ENCODE assay signal across 31 cellular contexts in genomic region chr12:122519418-122519817, GRCh38. TPM values are rescaled to one million over a fixed set of nuclear protein-coding genes. Genes with fewer than 3 reads are reported as not detected.
DNase-seq lines count a peak whose midpoint lies in the region; ATAC-seq, FAIRE-seq and TF ChIP-seq lines count a peak whose summit lies in the region.
"Had no signal": no experiment of that assay in that cellular context is flagged by ENCODE, and none has a peak within 500 bp of the region (broad histone marks: within the 10 kb centered on the region; RNA-seq: fewer than 3 reads in every experiment).

No MANE protein-coding gene starts in this region.

- no peak overlapping the region for H3K4me3 Mint-ChIP-seq in activated T-cell treated with anti-CD3 and anti-CD28 coated beads, Interleukin-2, amount 50 U/mL, for 24 hours
- H3K4me3 Mint-ChIP-seq in activated T-cell treated with anti-CD3 and anti-CD28 coated beads, Interleukin-2, amount 50 U/mL, for 4 hours, result no peak overlapping the region
- no peak overlapping the region for H3K4me3 Mint-ChIP-seq in CD4-positive, alpha-beta T cell
- H3K4me3 Mint-ChIP-seq in T-helper 17 cell, result no peak overlapping the region
- peak overlapping the region in 2 of 10 donors; percentile 3 to 31 for H3K4me3 Mint-ChIP-seq in naive thymus-derived CD4-positive, alpha-beta T cell
- H3K4me3 Mint-ChIP-seq: mesothelial cell of epicardium, naive B cell had no signal

- no peaks in the 10 kb centered on the region for H3K27me3 ChIP-seq in CD4-positive, alpha-beta T cell (ENCODE audit: control insufficient read depth, insufficient read depth, low read length)
- no peaks in the 10 kb centered on the region for H3K27me3 ChIP-seq in naive thymus-derived CD4-positive, alpha-beta T cell (ENCODE audit: control insufficient read depth in 2 of 2, insufficient read depth in 2 of 2, low read length in 2 of 2)
- H3K27me3 ChIP-seq in dorsolateral prefrontal cortex, result no peaks in the 10 kb centered on the region
- H3K27me3 ChIP-seq: colonic mucosa had no signal

- intact Hi-C loops in CD4-positive, alpha-beta T cell (cut with DNase I, micrococcal nuclease), result no loop called here
- intact Hi-C loops in naive thymus-derived CD4-positive, alpha-beta T cell (cut with micrococcal nuclease), result no loop called here
- intact Hi-C loops in dorsolateral prefrontal cortex (cut with DNase I), result no loop called here

- no peaks in the 10 kb centered on the region for H3K27me3 Mint-ChIP-seq in activated T-cell treated with anti-CD3 and anti-CD28 coated beads, Interleukin-2, amount 50 U/mL, for 24 hours
- H3K27me3 Mint-ChIP-seq in activated T-cell treated with anti-CD3 and anti-CD28 coated beads, Interleukin-2, amount 50 U/mL, for 4 hours (ENCODE audit: low read depth), result no peaks in the 10 kb centered on the region
- H3K27me3 Mint-ChIP-seq in CD4-positive, alpha-beta T cell, result no peaks in the 10 kb centered on the region
- no peaks in the 10 kb centered on the region for H3K27me3 Mint-ChIP-seq in T-helper 17 cell
- H3K27me3 Mint-ChIP-seq in naive thymus-derived CD4-positive, alpha-beta T cell, result no peaks in the 10 kb centered on the region
- H3K27me3 Mint-ChIP-seq: naive B cell had no signal

- peaks cover 72% of the 10 kb centered on the region for H3K4me1 Mint-ChIP-seq in activated T-cell treated with anti-CD3 and anti-CD28 coated beads, Interleukin-2, amount 50 U/mL, for 24 hours (ENCODE audit: low read depth)
- peaks cover 57% of the 10 kb centered on the region for H3K4me1 Mint-ChIP-seq in activated T-cell treated with anti-CD3 and anti-CD28 coated beads, Interleukin-2, amount 50 U/mL, for 4 hours (ENCODE audit: low read depth)
- peaks cover 54% of the 10 kb centered on the region for H3K4me1 Mint-ChIP-seq in CD4-positive, alpha-beta T cell (ENCODE audit: low read depth)
- H3K4me1 Mint-ChIP-seq in T-helper 17 cell, result peaks cover 41% of the 10 kb centered on the region
- H3K4me1 Mint-ChIP-seq in naive thymus-derived CD4-positive, alpha-beta T cell, result peaks cover 28 to 63% (median 58%) of the 10 kb centered on the region in 7 donors

- no peak for FAIRE-seq in HTR-8/SVneo (lab: Jason Lieb, UNC)
- FAIRE-seq: bronchial epithelial cell, keratinocyte had no signal

- ATAC-seq in activated T-cell treated with anti-CD3 and anti-CD28 coated beads, Interleukin-2, amount 50 U/mL, for 4 hours, result no peak
- no peak for ATAC-seq in CD4-positive, alpha-beta T cell (ENCODE audit: poor library complexity)
- ATAC-seq in T-helper 17 cell (no peak), GM21619 (IDR thresholded peaks at IDR 0.05; ENCODE audit: unreplicated experiment) (no peak)
- peak; percentile 25 for ATAC-seq in naive thymus-derived CD4-positive, alpha-beta T cell
- ATAC-seq: esophagus mucosa, PC-3 had no signal

- peak overlapping the region; percentile 82 for H3K27ac Mint-ChIP-seq in activated T-cell treated with anti-CD3 and anti-CD28 coated beads, Interleukin-2, amount 50 U/mL, for 24 hours
- H3K27ac Mint-ChIP-seq in CD4-positive, alpha-beta T cell, result peak overlapping the region; percentile 9
- H3K27ac Mint-ChIP-seq in T-helper 17 cell, result peak overlapping the region; percentile 87
- peak overlapping the region in 3 of 9 donors; percentile 9 to 50 (median 14) for H3K27ac Mint-ChIP-seq in naive thymus-derived CD4-positive, alpha-beta T cell
- H3K27ac Mint-ChIP-seq: mesothelial cell of epicardium had no signal

- no peaks in the 10 kb centered on the region for H3K9me3 Mint-ChIP-seq in activated T-cell treated with anti-CD3 and anti-CD28 coated beads, Interleukin-2, amount 50 U/mL, for 24 hours
- no peaks in the 10 kb centered on the region for H3K9me3 Mint-ChIP-seq in activated T-cell treated with anti-CD3 and anti-CD28 coated beads, Interleukin-2, amount 50 U/mL, for 4 hours
- H3K9me3 Mint-ChIP-seq in CD4-positive, alpha-beta T cell, result no peaks in the 10 kb centered on the region
- H3K9me3 Mint-ChIP-seq in naive thymus-derived CD4-positive, alpha-beta T cell, result no peaks in the 10 kb centered on the region
- H3K9me3 Mint-ChIP-seq: mesothelial cell of epicardium, naive B cell had no signal

- peaks cover 95% of the 10 kb centered on the region for H3K36me3 Mint-ChIP-seq in activated T-cell treated with anti-CD3 and anti-CD28 coated beads, Interleukin-2, amount 50 U/mL, for 24 hours (ENCODE audit: low read depth)
- H3K36me3 Mint-ChIP-seq in activated T-cell treated with anti-CD3 and anti-CD28 coated beads, Interleukin-2, amount 50 U/mL, for 4 hours (ENCODE audit: insufficient read depth), result peaks cover 71% of the 10 kb centered on the region
- H3K36me3 Mint-ChIP-seq in CD4-positive, alpha-beta T cell (ENCODE audit: low read depth), result peaks cover 95% of the 10 kb centered on the region
- peaks cover 16% of the 10 kb centered on the region for H3K36me3 Mint-ChIP-seq in T-helper 17 cell (ENCODE audit: low read depth)
- H3K36me3 Mint-ChIP-seq in naive thymus-derived CD4-positive, alpha-beta T cell, result peaks cover 13 to 58% (median 44%) of the 10 kb centered on the region in 5 donors

- H3K4me3 ChIP-seq in naive thymus-derived CD4-positive, alpha-beta T cell (ENCODE audit: low read length), result no peak overlapping the region
- no peak overlapping the region for H3K4me3 ChIP-seq in dorsolateral prefrontal cortex
- H3K4me3 ChIP-seq: colonic mucosa, skin epidermis had no signal

- CTCF ChIA-PET in CD4-positive, alpha-beta T cell (lab: Charles Lee), result interaction anchor here (0.6 kb wide), 1 partner anchor 22 kb away, joined by 3 read pairs; no protein-coding TSS in a partner anchor
- CTCF ChIA-PET in naive thymus-derived CD4-positive, alpha-beta T cell (lab: Charles Lee), result no interaction called here

- H3K27ac ChIP-seq in CD4-positive, alpha-beta T cell (ENCODE audit: low read depth, low read length), result no peak overlapping the region
- no peak overlapping the region for H3K27ac ChIP-seq in naive thymus-derived CD4-positive, alpha-beta T cell (ENCODE audit: low read depth, low read length)
- H3K27ac ChIP-seq in dorsolateral prefrontal cortex, result no peak overlapping the region
- H3K27ac ChIP-seq: colonic mucosa, HL-60, skin epidermis had no signal

- POLR2A ChIA-PET in CD4-positive, alpha-beta T cell (lab: Charles Lee), result interaction anchor here (2.6 kb wide), 1 partner anchor 19 kb away, joined by 23 read pairs; the partner anchor contains the start of gene ZCCHC8
- POLR2A ChIA-PET in naive thymus-derived CD4-positive, alpha-beta T cell (lab: Charles Lee), result interaction anchor here (0.6 to 2.4 kb wide), 3 partner anchors 12 to 71 kb away, joined by 3 to 12 read pairs (median 3); partner anchors contain the start of gene ZCCHC8

- DNase-seq in activated T-cell treated with anti-CD3 and anti-CD28 coated beads, Interleukin-2, amount 50 U/mL, for 24 hours, result no peak
- DNase-seq in activated T-cell treated with anti-CD3 and anti-CD28 coated beads, Interleukin-2, amount 50 U/mL, for 4 hours, result no peak
- no peak for DNase-seq in CD4-positive, alpha-beta T cell
- no peak for DNase-seq in T-helper 17 cell
- no peak for DNase-seq in naive thymus-derived CD4-positive, alpha-beta T cell
- no peak for DNase-seq in HTR-8/SVneo (ENCODE audit: insufficient read length, low spot score)
- DNase-seq in dorsolateral prefrontal cortex, result no peak
- DNase-seq: activated CD4-positive, alpha-beta T cell treated with anti-CD3 and anti-CD28 coated beads, Interleukin-2, amount 50 U/mL, for 48 hours; activated CD4-positive, CD25-positive, alpha-beta regulatory T cell; activated naive CD4-positive, alpha-beta T cell treated with Interleukin-2 at 50 U/mL for 16 hours; C1 segment of cervical spinal cord; colonic mucosa; effector memory CD4-positive, alpha-beta T cell; head of caudate nucleus; naive B cell; NCI-H1105; NCI-H187 treated with DMSO at 0.1 percent for 48 hours; NCI-H2171 treated with DMSO at 0.1 percent for 48 hours; NCI-H510A treated with DMSO at 0.1 percent for 48 hours; NK-92 treated with Interleukin-12 subunit alpha and Interleukin-12 subunit beta, amount 100 ng/mL, for 24 hours; occipital lobe; PC-3; Right ventricle myocardium superior; trophoblast cell had no signal

- no peak for TF ChIP-seq CTCF in CD4-positive, alpha-beta T cell (IDR thresholded peaks at IDR 0.05)
- no peak for TF ChIP-seq CTCF in dorsolateral prefrontal cortex (IDR thresholded peaks at IDR 0.05 in 54 of 56, conservative IDR thresholded peaks at IDR 0.05 in 2 of 56; ENCODE audit: low read depth in 1 of 56, partially characterized antibody in 56 of 56)

- H3K9me3 ChIP-seq in CD4-positive, alpha-beta T cell (ENCODE audit: control insufficient read depth, low read length), result no peaks in the 10 kb centered on the region
- no peaks in the 10 kb centered on the region for H3K9me3 ChIP-seq in T-helper 17 cell (ENCODE audit: control insufficient read depth, low read length, poor library complexity, severe bottlenecking)
- H3K9me3 ChIP-seq in naive thymus-derived CD4-positive, alpha-beta T cell (ENCODE audit: control insufficient read depth in 2 of 3, low read length in 3 of 3), result no peaks in the 10 kb centered on the region
- H3K9me3 ChIP-seq: colonic mucosa had no signal

- H3K36me3 ChIP-seq in naive thymus-derived CD4-positive, alpha-beta T cell (ENCODE audit: control insufficient read depth in 2 of 3, insufficient read depth in 3 of 3, low read length in 3 of 3), result peaks cover 41 to 76% (median 69%) of the 10 kb centered on the region in 3 experiments

- peaks cover 18 to 35% of the 10 kb centered on the region in 2 donors for H3K4me1 ChIP-seq in naive thymus-derived CD4-positive, alpha-beta T cell (ENCODE audit: control insufficient read depth in 2 of 2, insufficient read depth in 2 of 2, low read length in 2 of 2)

RNA-seq across cellular contexts. Expression of gene RSRC2, which starts 7.3 kb away (rescaled TPM):
- 10 to 100 TPM; 84.7 to 97.3 (median 90.7) TPM for total RNA-seq in activated T-cell treated with anti-CD3 and anti-CD28 coated beads, Interleukin-2, amount 50 U/mL, for 4 hours
- 100 to 1,000 TPM; 339 to 341 TPM for total RNA-seq in CD4-positive, alpha-beta T cell
- total RNA-seq in T-helper 17 cell (100 to 1,000 TPM; 292 to 297 TPM), dorsolateral prefrontal cortex (100 to 1,000 TPM in 2 of 120 experiments, 10 to 100 TPM in 118; 61.3 to 108 (median 77.8) TPM)
- 100 to 1,000 TPM in 4 of 5 experiments, 10 to 100 TPM in 1; 89.7 to 249 (median 139) TPM for total RNA-seq in naive thymus-derived CD4-positive, alpha-beta T cell
- polyA plus RNA-seq in naive thymus-derived CD4-positive, alpha-beta T cell, result 10 to 100 TPM; 32.1 to 56.1 TPM

RNA-seq across cellular contexts. Expression of gene KNTC1, which starts 7.6 kb away (rescaled TPM):
- 10 to 100 TPM; 54.7 to 62.7 (median 57.8) TPM for total RNA-seq in activated T-cell treated with anti-CD3 and anti-CD28 coated beads, Interleukin-2, amount 50 U/mL, for 4 hours
- 10 to 100 TPM; 23.3 to 23.8 TPM for total RNA-seq in CD4-positive, alpha-beta T cell
- total RNA-seq in T-helper 17 cell (10 to 100 TPM; 24.1 to 25.1 TPM), dorsolateral prefrontal cortex (10 to 100 TPM in 107 of 120 experiments, 1 to 10 TPM in 13; 7.7 to 22.4 (median 13.5) TPM)
- 100 to 1,000 TPM in 1 of 5 experiments, 10 to 100 TPM in 4; 24.5 to 102 (median 31.0) TPM for total RNA-seq in naive thymus-derived CD4-positive, alpha-beta T cell
- polyA plus RNA-seq in naive thymus-derived CD4-positive, alpha-beta T cell, result 1 to 10 TPM; 4.0 to 5.2 TPM

RNA-seq across cellular contexts. Expression of gene ZCCHC8, which starts 18.7 kb away (rescaled TPM):
- total RNA-seq in activated T-cell treated with anti-CD3 and anti-CD28 coated beads, Interleukin-2, amount 50 U/mL, for 4 hours, result 10 to 100 TPM; 27.2 to 33.5 (median 29.7) TPM
- 10 to 100 TPM; 49.4 to 54.8 TPM for total RNA-seq in CD4-positive, alpha-beta T cell
- 10 to 100 TPM; 53.0 to 60.3 TPM for total RNA-seq in T-helper 17 cell
- 10 to 100 TPM; 44.4 to 54.0 (median 46.8) TPM for total RNA-seq in naive thymus-derived CD4-positive, alpha-beta T cell
- polyA plus RNA-seq in naive thymus-derived CD4-positive, alpha-beta T cell, result 10 to 100 TPM; 10.6 to 19.7 TPM
- 10 to 100 TPM; 13.4 to 37.0 (median 23.0) TPM for total RNA-seq in dorsolateral prefrontal cortex
